ENCODE assay signal across 8 cellular contexts in genomic region chr17:40071720-40072480, GRCh38.
DNase-seq lines count a peak whose midpoint lies in the region; ATAC-seq, FAIRE-seq and TF ChIP-seq lines count a peak whose summit lies in the region.

No MANE protein-coding gene starts in this region.

- no peak overlapping the region for H2AFZ ChIP-seq in ACC112 (ENCODE audit: low read length, unreplicated experiment)

- no peak for FAIRE-seq in H54 (lab: Jason Lieb, UNC)

- H3K27ac ChIP-seq in ACC112 (ENCODE audit: low read depth, low read length) (peak overlapping the region; percentile 3; the same call in 1 of the 2 replicates), VCaP (peak overlapping the region; percentile 94)

- no peaks in the 10 kb centered on the region for H3K9me3 Mint-ChIP-seq in stimulated activated effector memory CD8-positive, alpha-beta T cell treated with anti-CD3 and anti-CD28 coated beads, Interleukin-12 subunit alpha, Interleukin-12 subunit beta, amount 100 ng/mL, for 72 hours

- H3K36me3 Mint-ChIP-seq in stimulated activated effector memory CD8-positive, alpha-beta T cell treated with anti-CD3 and anti-CD28 coated beads, Interleukin-12 subunit alpha, Interleukin-12 subunit beta, amount 100 ng/mL, for 72 hours = peaks cover 10% of the 10 kb centered on the region

- H3K27ac Mint-ChIP-seq in stimulated activated effector memory CD8-positive, alpha-beta T cell treated with anti-CD3 and anti-CD28 coated beads, Interleukin-12 subunit alpha, Interleukin-12 subunit beta, amount 100 ng/mL, for 72 hours = peak overlapping the region; percentile 95

- H3K4me3 Mint-ChIP-seq in stimulated activated effector memory CD8-positive, alpha-beta T cell treated with anti-CD3 and anti-CD28 coated beads, Interleukin-12 subunit alpha, Interleukin-12 subunit beta, amount 100 ng/mL, for 72 hours = no peak overlapping the region

- no peaks in the 10 kb centered on the region for H3K36me3 ChIP-seq in ACC112 (ENCODE audit: insufficient read depth, low read length)

- TF ChIP-seq POLR2A in H54 (IDR thresholded peaks at IDR 0.05; ENCODE audit: low read depth, low read length) = no peak

- H3K4me1 ChIP-seq in ACC112 (ENCODE audit: control insufficient read depth, insufficient read depth, low read length, unreplicated experiment) = peaks cover 91% of the 10 kb centered on the region

- H3K9me3 ChIP-seq in iPS-18c (ENCODE audit: control insufficient read depth, insufficient read depth, low read length) = peaks cover 2% of the 10 kb centered on the region

- H3K4me1 Mint-ChIP-seq in stimulated activated effector memory CD8-positive, alpha-beta T cell treated with anti-CD3 and anti-CD28 coated beads, Interleukin-12 subunit alpha, Interleukin-12 subunit beta, amount 100 ng/mL, for 72 hours = peaks cover 87% of the 10 kb centered on the region

- H3K4me3 ChIP-seq in ACC112 (ENCODE audit: low read depth, low read length) (peak overlapping the region; percentile 40), iPS-18c (ENCODE audit: insufficient read depth, low read depth, low read length) (peak overlapping the region; percentile 1; the same call in 1 of the 2 replicates)

- peak; percentile 92 for DNase-seq in NCI-H1105 (lab: John Stamatoyannopoulos, UW)
- DNase-seq in stimulated activated effector memory CD8-positive, alpha-beta T cell treated with anti-CD3 and anti-CD28 coated beads, Interleukin-12 subunit alpha, Interleukin-12 subunit beta, amount 100 ng/mL, for 72 hours (ENCODE audit: low spot score in 2 of 2) = no peak
- DNase-seq in H54 (ENCODE audit: insufficient read length, low spot score) = no peak

- no peaks in the 10 kb centered on the region for H3K27me3 ChIP-seq in ACC112 (ENCODE audit: insufficient read depth, low read length)

- H3K79me2 ChIP-seq in ACC112 (ENCODE audit: control insufficient read depth, insufficient read depth, low read length, unreplicated experiment) = peaks cover 27% of the 10 kb centered on the region

- no peak for ATAC-seq in stimulated activated effector memory CD8-positive, alpha-beta T cell treated with anti-CD3 and anti-CD28 coated beads, Interleukin-12 subunit alpha, Interleukin-12 subunit beta, amount 100 ng/mL, for 72 hours
- ATAC-seq in HG03354 (IDR thresholded peaks at IDR 0.05; ENCODE audit: poor library complexity, severe bottlenecking, unreplicated experiment) (no peak), HG03135 (IDR thresholded peaks at IDR 0.05; ENCODE audit: unreplicated experiment) (no peak)

- TF ChIP-seq CTCF in VCaP (conservative IDR thresholded peaks at IDR 0.05) = no peak
